In the genomic region with DNA sequence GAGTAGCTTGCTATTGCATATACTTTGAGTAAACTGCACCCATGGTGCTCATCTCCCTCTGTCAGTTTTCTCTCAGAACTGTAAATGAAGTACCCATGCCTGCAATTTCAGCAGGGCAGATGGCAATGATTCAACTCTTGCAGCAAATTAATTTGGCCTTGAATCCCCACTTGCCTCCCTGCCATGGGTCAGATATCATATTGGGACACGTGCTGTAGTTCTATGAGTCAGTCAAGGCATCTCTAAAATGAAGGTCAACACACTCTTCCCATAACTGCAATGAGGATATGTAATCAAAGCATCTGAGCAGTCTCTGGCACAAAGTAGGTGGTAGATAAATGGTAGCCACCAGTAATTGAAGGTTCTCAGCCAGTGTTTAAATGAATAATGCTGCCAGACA, we compare ENCODE assay signal across 15 cellular contexts.
"Had no signal": no experiment of that assay in that cellular context is flagged by ENCODE, and none has a peak within 500 bp of the region (broad histone marks: within the 10 kb centered on the region; RNA-seq: fewer than 3 reads in every experiment).

No MANE protein-coding gene starts in this region.

- ATAC-seq: body of pancreas; heart left ventricle; left lung; stimulated activated naive CD8-positive, alpha-beta T cell treated with anti-CD3 and anti-CD28 coated beads, Interleukin-15, amount 100 ng/mL, for 72 hours had no signal

- DNase-seq: activated B cell treated with CpG ODN at 0.5 μM for 24 hours; activated CD4-positive, alpha-beta T cell treated with anti-CD3 and anti-CD28 coated beads, Interleukin-2, amount 10 ng/mL, durations not matched to agents 24 days and 14 days; activated CD8-positive, alpha-beta memory T cell treated with anti-CD3 and anti-CD28 coated beads for 24 hours; activated naive CD4-positive, alpha-beta T cell treated with anti-CD3 and anti-CD28 coated beads for 36 hours; body of pancreas; heart left ventricle; islet precursor cell; left lung; retina; stimulated activated CD4-positive, alpha-beta T cell treated with anti-CD3 and anti-CD28 coated beads, Interleukin-4, amount 100 ng/mL, for 4 hours; stimulated activated naive CD8-positive, alpha-beta T cell treated with anti-CD3 and anti-CD28 coated beads, Interleukin-15, amount 100 ng/mL, for 72 hours; T-helper 2 cell had no signal

- H3K27ac Mint-ChIP-seq: activated B cell treated with CpG ODN at 0.5 μM for 24 hours; activated CD4-positive, alpha-beta T cell treated with anti-CD3 and anti-CD28 coated beads, Interleukin-2, amount 10 ng/mL, durations not matched to agents 24 days and 14 days; activated naive CD4-positive, alpha-beta T cell treated with anti-CD3 and anti-CD28 coated beads for 36 hours; neural progenitor cell had no signal

- H3K4me3 Mint-ChIP-seq: activated B cell treated with CpG ODN at 0.5 μM for 24 hours; activated CD4-positive, alpha-beta T cell treated with anti-CD3 and anti-CD28 coated beads, Interleukin-2, amount 10 ng/mL, durations not matched to agents 24 days and 14 days; activated naive CD4-positive, alpha-beta T cell treated with anti-CD3 and anti-CD28 coated beads for 36 hours; neural progenitor cell; stimulated activated naive CD8-positive, alpha-beta T cell treated with anti-CD3 and anti-CD28 coated beads, Interleukin-15, amount 100 ng/mL, for 72 hours had no signal

- H3K4me1 Mint-ChIP-seq: activated B cell treated with CpG ODN at 0.5 μM for 24 hours; activated CD4-positive, alpha-beta T cell treated with anti-CD3 and anti-CD28 coated beads, Interleukin-2, amount 10 ng/mL, durations not matched to agents 24 days and 14 days; stimulated activated naive CD8-positive, alpha-beta T cell treated with anti-CD3 and anti-CD28 coated beads, Interleukin-15, amount 100 ng/mL, for 72 hours had no signal

- H3K9me3 Mint-ChIP-seq: activated B cell treated with CpG ODN at 0.5 μM for 24 hours; activated CD4-positive, alpha-beta T cell treated with anti-CD3 and anti-CD28 coated beads, Interleukin-2, amount 10 ng/mL, durations not matched to agents 24 days and 14 days; activated naive CD4-positive, alpha-beta T cell treated with anti-CD3 and anti-CD28 coated beads for 36 hours; neural progenitor cell; stimulated activated naive CD8-positive, alpha-beta T cell treated with anti-CD3 and anti-CD28 coated beads, Interleukin-15, amount 100 ng/mL, for 72 hours had no signal

- H3K36me3 Mint-ChIP-seq: neural progenitor cell had no signal

- H3K4me3 ChIP-seq: adrenal gland, body of pancreas, heart left ventricle, left lung, neural progenitor cell, thoracic aorta had no signal

- H3K27ac ChIP-seq: adrenal gland, body of pancreas, heart left ventricle, left lung, neural progenitor cell, thoracic aorta had no signal

- H3K27me3 Mint-ChIP-seq: activated CD4-positive, alpha-beta T cell treated with anti-CD3 and anti-CD28 coated beads, Interleukin-2, amount 10 ng/mL, durations not matched to agents 24 days and 14 days had no signal
